ENCODE assay signal across 7 cellular contexts in genomic region chr1:117339866-117340357, GRCh38. TPM values are rescaled to one million over a fixed set of nuclear protein-coding genes. Genes with fewer than 3 reads are reported as not detected.
A peak's percentile ranks its signal among the peaks of the same experiment; 100 is the strongest.
DNase-seq lines count a peak whose midpoint lies in the region; ATAC-seq, FAIRE-seq and TF ChIP-seq lines count a peak whose summit lies in the region.

No MANE protein-coding gene starts in this region.

- no peaks in the 10 kb centered on the region for H3K27me3 Mint-ChIP-seq in mesothelial cell of epicardium (ENCODE audit: low read depth)

- no peaks in the 10 kb centered on the region for H3K36me3 Mint-ChIP-seq in mesothelial cell of epicardium

- TF ChIP-seq CTCF in mesothelial cell of epicardium (IDR thresholded peaks at IDR 0.05; ENCODE audit: unreplicated experiment) (no peak), D721Med (IDR thresholded peaks at IDR 0.05; ENCODE audit: insufficient read depth, missing control alignments) (no peak)

- peak; percentile 4 for DNase-seq in GM04504 (ENCODE audit: low read depth)
- peak; percentile 16 for DNase-seq in NCI-H2029 treated with DMSO at 0.1 percent for 48 hours (lab: John Stamatoyannopoulos, UW)
- DNase-seq in T47D (ENCODE audit: low read depth in 1 of 2, low spot score in 1 of 2): peak; percentile 7 to 70
- DNase-seq in mesothelial cell of epicardium (ENCODE audit: low spot score in 2 of 2, unreplicated experiment in 2 of 2): no peak
- no peak for DNase-seq in D721Med (ENCODE audit: insufficient read length, low spot score)
- no peak for DNase-seq in RCC 7860 (ENCODE audit: low spot score)

- H3K9me3 Mint-ChIP-seq in mesothelial cell of epicardium: no peaks in the 10 kb centered on the region

- no peak overlapping the region for H3K4me3 Mint-ChIP-seq in mesothelial cell of epicardium

- peaks cover 18% of the 10 kb centered on the region for H3K4me1 Mint-ChIP-seq in mesothelial cell of epicardium

- ATAC-seq in HG03571 (IDR thresholded peaks at IDR 0.05; ENCODE audit: unreplicated experiment): no peak

- H3K27ac Mint-ChIP-seq in mesothelial cell of epicardium: peak overlapping the region; percentile 49

- in situ Hi-C loops in T47D (cut with HindIII; ENCODE audit: low pct_unique_long_range_greater_than_20kb, low sequenced_read_pairs): no loop called here

- FAIRE-seq in D721Med (lab: Jason Lieb, UNC) (no peak), RCC 7860 (lab: Jason Lieb, UNC) (no peak)

RNA-seq across cellular contexts. Expression of gene MAN1A2, which starts 27.3 kb away (rescaled TPM):
- total RNA-seq in mesothelial cell of epicardium: 53.1 to 56.5 TPM (median 55.1 TPM) in 3 replicates

Comparison
In these comparisons a context has a peak if more than half of its experiments do, and no peak if none do; other contexts are left out.
1. DNase-seq: peak in GM04504 (single experiment), NCI-H2029 treated with DMSO at 0.1 percent for 48 hours (single experiment) and T47D (2 of 2); none in mesothelial cell of epicardium (0 of 2), D721Med (single experiment) and RCC 7860 (single experiment).